3 cellular contexts compared by ENCODE assay signal in genomic region chr11:92611157-92611556, GRCh38.
"Had no signal": no experiment of that assay in that cellular context is flagged by ENCODE, and none has a peak within 500 bp of the region (broad histone marks: within the 10 kb centered on the region; RNA-seq: fewer than 3 reads in every experiment).

No MANE protein-coding gene starts in this region.

- H3K4me3 ChIP-seq: GM12878 had no signal

- ATAC-seq: GM12878 had no signal

- DNase-seq: GDM1, GF-D8 had no signal
